ENCODE assay signal across 2 cellular contexts in genomic region chr1:160340146-160340545, GRCh38.
TF ChIP-seq lines count a peak whose summit lies in the region.

No MANE protein-coding gene starts in this region.

TF ChIP-seq in SK-N-SH, 30 proteins besides CTCF, POLR2A, EP300 and RAD21 (continued from another document):
- TF ChIP-seq REST (IDR thresholded peaks at IDR 0.05; ENCODE audit: low read depth, low read length) (no peak), GABPA (IDR thresholded peaks at IDR 0.05; ENCODE audit: low read depth) (no peak), MEF2A (IDR thresholded peaks at IDR 0.05; ENCODE audit: borderline replicate concordance, low read depth) (no peak), RXRA (IDR thresholded peaks at IDR 0.05; ENCODE audit: borderline replicate concordance, low read depth) (no peak), NFIC (IDR thresholded peaks at IDR 0.05; ENCODE audit: borderline replicate concordance) (no peak), NRF1 (IDR thresholded peaks at IDR 0.05; ENCODE audit: low read depth, low read length) (no peak)

TF ChIP-seq in SK-N-SH treated with all-trans-retinoic acid at 6 μM for 48 hours, 23 proteins besides CTCF, POLR2A, EP300 and RAD21 (continued from another document):
- TF ChIP-seq GLIS3 (CRISPR knock-in tag; IDR thresholded peaks at IDR 0.05) (no peak), OSR1 (CRISPR knock-in tag; IDR thresholded peaks at IDR 0.05) (no peak), ARNTL (CRISPR knock-in tag; IDR thresholded peaks at IDR 0.05; ENCODE audit: borderline replicate concordance, low read depth) (no peak), ZNF8 (CRISPR knock-in tag; IDR thresholded peaks at IDR 0.05) (no peak), RARB (CRISPR knock-in tag; IDR thresholded peaks at IDR 0.05) (no peak), SNAI2 (CRISPR knock-in tag; IDR thresholded peaks at IDR 0.05) (no peak)
